1 cellular context compared by ENCODE assay signal in genomic region chr3:37993811-37994638, GRCh38.
TF ChIP-seq lines count a peak whose summit lies in the region.

No MANE protein-coding gene starts in this region.

TF ChIP-seq in SK-N-SH, 30 proteins besides CTCF, POLR2A, EP300 and RAD21 (continued from another document):
- TF ChIP-seq USF2 (IDR thresholded peaks at IDR 0.05; ENCODE audit: borderline replicate concordance, low read depth, low read length) (no peak), USF1 (IDR thresholded peaks at IDR 0.05; ENCODE audit: borderline replicate concordance, low read depth) (peak; percentile 65), CHD2 (IDR thresholded peaks at IDR 0.05; ENCODE audit: low read length, partially characterized antibody) (no peak), NFIC (IDR thresholded peaks at IDR 0.05; ENCODE audit: borderline replicate concordance) (no peak), FOSL2 (IDR thresholded peaks at IDR 0.05; ENCODE audit: borderline replicate concordance, low read depth) (no peak), FOXM1 (IDR thresholded peaks at IDR 0.05; ENCODE audit: low read depth) (no peak), FOXJ3 (CRISPR knock-in tag; IDR thresholded peaks at IDR 0.05) (0 out of 2 replicates have a peak, but pooled peaks have one; percentile 51), MEF2A (IDR thresholded peaks at IDR 0.05; ENCODE audit: borderline replicate concordance, low read depth) (no peak), SIN3A (IDR thresholded peaks at IDR 0.05; ENCODE audit: borderline replicate concordance, low read depth, low read length) (peak; percentile 26; the same call in 1 of the 2 replicates), RFX5 (IDR thresholded peaks at IDR 0.05; ENCODE audit: low read length) (no peak), ELF1 (IDR thresholded peaks at IDR 0.05) (peak; percentile 79), RXRA (IDR thresholded peaks at IDR 0.05; ENCODE audit: borderline replicate concordance, low read depth) (no peak), TAF1 (IDR thresholded peaks at IDR 0.05; ENCODE audit: borderline replicate concordance, low read depth, low read length) (no peak)
